In the genomic region with DNA sequence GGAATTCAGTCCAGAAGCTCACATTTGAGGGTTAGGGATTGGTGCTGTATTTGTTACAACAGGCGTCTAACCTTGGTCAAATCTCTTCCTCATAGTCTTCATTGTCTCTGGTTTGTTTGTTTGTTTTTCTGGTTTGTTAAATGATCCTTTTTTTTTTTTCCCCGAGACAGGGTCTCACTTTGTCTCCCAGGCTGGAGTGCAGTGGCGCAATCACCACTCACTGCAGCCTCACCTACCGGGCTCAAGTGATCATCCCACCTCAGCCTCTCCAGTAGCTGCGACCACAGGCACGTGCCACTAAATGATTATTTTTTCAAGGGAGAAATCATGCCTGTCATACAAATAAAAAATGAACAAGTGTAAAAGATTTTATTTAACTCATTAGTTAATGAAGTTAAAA, we compare ENCODE assay signal across 9 cellular contexts. TPM values are rescaled to one million over a fixed set of nuclear protein-coding genes. Genes with fewer than 3 reads are reported as not detected.
DNase-seq lines count a peak whose midpoint lies in the region; ATAC-seq and TF ChIP-seq lines count a peak whose summit lies in the region.
"Had no signal": no experiment of that assay in that cellular context is flagged by ENCODE, and none has a peak within 500 bp of the region (broad histone marks: within the 10 kb centered on the region; RNA-seq: fewer than 3 reads in every experiment).

No MANE protein-coding gene starts in this region.

- CTCF ChIA-PET in activated naive CD4-positive, alpha-beta T cell treated with anti-CD3 and anti-CD28 coated beads, Interleukin-2, amount 10 ng/mL, durations not matched to agents 7 days and 5 days (lab: Charles Lee) = interaction anchor here (1.2 to 1.5 kb wide), 3 partner anchors 145 to 284 kb away, joined by 3 to 6 read pairs (median 3); no protein-coding TSS in a partner anchor
- CTCF ChIA-PET in IMR-90 (lab: Yijun Ruan, JAX) = interaction anchor here (1.1 kb wide), 1 partner anchor 284 kb away, joined by 3 read pairs; no protein-coding TSS in a partner anchor

- H3K4ac ChIP-seq in IMR-90 (ENCODE audit: low read depth, low read length) = peak overlapping the region; percentile 14; the same call in 1 of the 2 replicates

- intact Hi-C loops in IMR-90 (cut with micrococcal nuclease) = loop anchor here (1.0 to 2.0 kb wide), 4 partner anchors 255 to 475 kb away; a partner anchor contains a TSS

- no peak overlapping the region for H3K18ac ChIP-seq in IMR-90 (ENCODE audit: low read depth, low read length)

- POLR2A ChIA-PET in IMR-90 (lab: Charles Lee; ENCODE audit: unreplicated experiment) = interaction anchor here (0.6 kb wide), 2 partner anchors 255 to 271 kb away, joined by 3 read pairs; no protein-coding TSS in a partner anchor

- H3K4me3 Mint-ChIP-seq in activated naive CD4-positive, alpha-beta T cell treated with anti-CD3 and anti-CD28 coated beads, Interleukin-2, amount 10 ng/mL, durations not matched to agents 7 days and 5 days = peak overlapping the region; percentile 58
- peak overlapping the region; percentile 14 for H3K4me3 Mint-ChIP-seq in endothelial cell (ENCODE audit: unreplicated experiment)
- peak overlapping the region; percentile 60 for H3K4me3 Mint-ChIP-seq in stimulated activated memory B cell treated with anti-CD40 and anti-IgM and Interleukin-4, amounts not matched to agents 10 μg/mL and 1 μg/mL and 100 μg/mL, for 72 hours

- H3K9me3 ChIP-seq in IMR-90 (ENCODE audit: control insufficient read depth, insufficient read depth, low read length) (no peaks in the 10 kb centered on the region), right atrium auricular region (no peaks in the 10 kb centered on the region)
- H3K9me3 ChIP-seq: BLaER1 treated with 17β-estradiol and CSF1 and Interleukin-3, amounts not matched to agents 10 nM and 100 nM had no signal

- H3K27me3 Mint-ChIP-seq in activated naive CD4-positive, alpha-beta T cell treated with anti-CD3 and anti-CD28 coated beads, Interleukin-2, amount 10 ng/mL, durations not matched to agents 7 days and 5 days = peaks cover 55% of the 10 kb centered on the region
- peaks cover 5% of the 10 kb centered on the region for H3K27me3 Mint-ChIP-seq in endothelial cell (ENCODE audit: unreplicated experiment)
- peaks cover 26% of the 10 kb centered on the region for H3K27me3 Mint-ChIP-seq in stimulated activated memory B cell treated with anti-CD40 and anti-IgM and Interleukin-4, amounts not matched to agents 10 μg/mL and 1 μg/mL and 100 μg/mL, for 72 hours

- H3K4me3 ChIP-seq in IMR-90 (ENCODE audit: insufficient read depth, low read depth, low read length) (no peak overlapping the region), right atrium auricular region (no peak overlapping the region)

- peaks cover 3% of the 10 kb centered on the region; the same call in 1 of the 2 replicates for H3K9me1 ChIP-seq in IMR-90 (ENCODE audit: insufficient read depth, low read length)

- H2AK9ac ChIP-seq in IMR-90 (replicated peaks; ENCODE audit: low read depth, low read length, poor library complexity) = no peak overlapping the region

- BruUV-seq in IMR-90 (replicated peaks; lab: Mats Ljungman, UMichigan) = no TSS peak

- no peak for DNase-seq in activated naive CD4-positive, alpha-beta T cell treated with anti-CD3 and anti-CD28 coated beads, Interleukin-2, amount 10 ng/mL, durations not matched to agents 7 days and 5 days
- no peak for DNase-seq in activated naive CD4-positive, alpha-beta T cell (lab: John Stamatoyannopoulos, UW)
- DNase-seq in IMR-90 (no peak), endothelial cell (ENCODE audit: low spot score) (no peak), GM03348 (ENCODE audit: low spot score) (no peak), right atrium auricular region (ENCODE audit: low spot score) (no peak)
- DNase-seq: SHP77 treated with DMSO at 0.1 percent for 48 hours had no signal

- no peak overlapping the region for H2BK15ac ChIP-seq in IMR-90 (ENCODE audit: low read depth, low read length)

- peaks cover 13% of the 10 kb centered on the region for H3K4me1 Mint-ChIP-seq in activated naive CD4-positive, alpha-beta T cell treated with anti-CD3 and anti-CD28 coated beads, Interleukin-2, amount 10 ng/mL, durations not matched to agents 7 days and 5 days
- H3K4me1 Mint-ChIP-seq in endothelial cell (ENCODE audit: unreplicated experiment) = peaks cover 38% of the 10 kb centered on the region
- H3K4me1 Mint-ChIP-seq in stimulated activated memory B cell treated with anti-CD40 and anti-IgM and Interleukin-4, amounts not matched to agents 10 μg/mL and 1 μg/mL and 100 μg/mL, for 72 hours = peaks cover 14% of the 10 kb centered on the region

- H4K20me1 ChIP-seq in IMR-90 (ENCODE audit: insufficient read depth, low read length) = no peaks in the 10 kb centered on the region
- H4K20me1 ChIP-seq: BLaER1 treated with 17β-estradiol and CSF1 and Interleukin-3, amounts not matched to agents 10 nM and 100 nM had no signal

- H2BK5ac ChIP-seq in IMR-90 (ENCODE audit: low read depth, low read length, poor library complexity, severe bottlenecking) = no peak overlapping the region

- no CpG with 5 or more reads among the region's 6 CpGs for WGBS in IMR-90 (ENCODE audit: extremely low coverage in 2 of 2, insufficient read length in 1 of 2), 2 experiments

- dilution Hi-C loops in IMR-90 (cut with HindIII; ENCODE audit: low sequenced_read_pairs, unreplicated experiment) = no loop called here

- no peak overlapping the region for H3K27ac Mint-ChIP-seq in activated naive CD4-positive, alpha-beta T cell treated with anti-CD3 and anti-CD28 coated beads, Interleukin-2, amount 10 ng/mL, durations not matched to agents 7 days and 5 days
- no peak overlapping the region for H3K27ac Mint-ChIP-seq in endothelial cell (ENCODE audit: unreplicated experiment)
- no peak overlapping the region for H3K27ac Mint-ChIP-seq in stimulated activated memory B cell treated with anti-CD40 and anti-IgM and Interleukin-4, amounts not matched to agents 10 μg/mL and 1 μg/mL and 100 μg/mL, for 72 hours

- no peak overlapping the region for H3K14ac ChIP-seq in IMR-90 (replicated peaks; ENCODE audit: low read depth, low read length)

- no peak for TF ChIP-seq RAD21 in IMR-90 (IDR thresholded peaks at IDR 0.05; ENCODE audit: low read length)

- in situ Hi-C loops in IMR-90 (cut with MboI; ENCODE audit: low sequenced_read_pairs) = no loop called here

- no peak overlapping the region for H2AFZ ChIP-seq in IMR-90 (replicated peaks; ENCODE audit: low read length, poor library complexity)

- no peaks in the 10 kb centered on the region; the same call in none of the 2 replicates for H3K27me3 ChIP-seq in IMR-90 (ENCODE audit: control insufficient read depth, insufficient read depth, low read length)
- peaks cover 0 to 4% of the 10 kb centered on the region in 2 donors for H3K27me3 ChIP-seq in right atrium auricular region

- no peak overlapping the region for H3K23ac ChIP-seq in IMR-90 (ENCODE audit: low read depth, low read length)

- no peak overlapping the region for H4K5ac ChIP-seq in IMR-90 (ENCODE audit: low read depth, low read length)

- no peak overlapping the region; the same call in 1 of the 2 replicates for H4K91ac ChIP-seq in IMR-90 (ENCODE audit: insufficient read depth, low read depth, low read length)

- H3K4me1 ChIP-seq in IMR-90 (ENCODE audit: control insufficient read depth, insufficient read depth, low read length) (peaks cover 13% of the 10 kb centered on the region), right atrium auricular region (peaks cover 0 to 11% of the 10 kb centered on the region in 2 donors)

- H2AK5ac ChIP-seq in IMR-90 (ENCODE audit: low read depth, low read length) = no peak overlapping the region

- no peak for TF ChIP-seq CTCF in IMR-90 (conservative IDR thresholded peaks at IDR 0.05; ENCODE audit: low read depth, low read length)
- no peak for TF ChIP-seq CTCF in endothelial cell (IDR thresholded peaks at IDR 0.05; ENCODE audit: unreplicated experiment)
- TF ChIP-seq CTCF in right atrium auricular region (IDR thresholded peaks at IDR 0.05) = no peak

- H3K4me2 ChIP-seq in IMR-90 (ENCODE audit: low read depth, low read length) = no peak overlapping the region

- H3K79me1 ChIP-seq in IMR-90 (ENCODE audit: low read depth in 1 of 2, low read length in 2 of 2) = no peaks in the 10 kb centered on the region

- no peaks in the 10 kb centered on the region for H3K36me3 Mint-ChIP-seq in activated naive CD4-positive, alpha-beta T cell treated with anti-CD3 and anti-CD28 coated beads, Interleukin-2, amount 10 ng/mL, durations not matched to agents 7 days and 5 days
- H3K36me3 Mint-ChIP-seq in endothelial cell (ENCODE audit: low read depth, unreplicated experiment) = no peaks in the 10 kb centered on the region
- no peaks in the 10 kb centered on the region for H3K36me3 Mint-ChIP-seq in stimulated activated memory B cell treated with anti-CD40 and anti-IgM and Interleukin-4, amounts not matched to agents 10 μg/mL and 1 μg/mL and 100 μg/mL, for 72 hours

- H3K36me3 ChIP-seq in IMR-90 (ENCODE audit: control insufficient read depth, insufficient read depth, low read length) (no peaks in the 10 kb centered on the region), right atrium auricular region (no peaks in the 10 kb centered on the region)
- H3K36me3 ChIP-seq: BLaER1 treated with 17β-estradiol and CSF1 and Interleukin-3, amounts not matched to agents 10 nM and 100 nM had no signal

- no peak overlapping the region for H2BK120ac ChIP-seq in IMR-90 (ENCODE audit: low read depth, low read length)

- TF ChIP-seq POLR2A in IMR-90 (IDR thresholded peaks at IDR 0.05; ENCODE audit: low read depth, low read length) = no peak

- ATAC-seq in IMR-90 (ENCODE audit: low read depth) = no peak
- ATAC-seq in stimulated activated memory B cell treated with anti-CD40 and anti-IgM and Interleukin-4, amounts not matched to agents 10 μg/mL and 1 μg/mL and 100 μg/mL, for 72 hours = no peak

- no peak overlapping the region for H3K27ac ChIP-seq in IMR-90 (ENCODE audit: insufficient read depth, low read length)
- H3K27ac ChIP-seq in right atrium auricular region = no peak overlapping the region

- no peak overlapping the region for H3K56ac ChIP-seq in IMR-90 (ENCODE audit: extremely low read depth, insufficient read depth, low read length)

- H3K9me3 Mint-ChIP-seq in activated naive CD4-positive, alpha-beta T cell treated with anti-CD3 and anti-CD28 coated beads, Interleukin-2, amount 10 ng/mL, durations not matched to agents 7 days and 5 days = no peaks in the 10 kb centered on the region
- H3K9me3 Mint-ChIP-seq in endothelial cell (ENCODE audit: unreplicated experiment) = no peaks in the 10 kb centered on the region
- no peaks in the 10 kb centered on the region for H3K9me3 Mint-ChIP-seq in stimulated activated memory B cell treated with anti-CD40 and anti-IgM and Interleukin-4, amounts not matched to agents 10 μg/mL and 1 μg/mL and 100 μg/mL, for 72 hours

- no peak overlapping the region for H4K8ac ChIP-seq in IMR-90 (ENCODE audit: low read depth in 2 of 2, low read length in 2 of 2)

- H2BK20ac ChIP-seq in IMR-90 (ENCODE audit: low read depth, low read length) = no peak overlapping the region

- no peak overlapping the region for H3K9ac ChIP-seq in IMR-90 (ENCODE audit: low read depth, low read length)

RNA-seq across cellular contexts. Expression of a gene that starts 14.3 kb away (rescaled TPM):
- total RNA-seq in IMR-90 (2012; rRNA removed) = 48.0 and 53.2 TPM in 2 replicates
- 56.1 and 62.8 TPM in 2 replicates for polyA plus RNA-seq in IMR-90 (2012; rRNA removed)
- polyA plus RNA-seq in IMR-90 (2012; cell fraction: cytosol; rRNA removed) = 34.3 and 54.9 TPM in 2 replicates
- polyA plus RNA-seq in IMR-90 (2012; cell fraction: nucleus; rRNA removed; ENCODE audit: low replicate concordance) = 111 and 118 TPM in 2 replicates
- total RNA-seq in endothelial cell (ENCODE audit: unreplicated experiment) = 42.0 TPM
- 10 to 100 TPM; 10.4 to 16.3 TPM for total RNA-seq in right atrium auricular region
